Comparison of ENCODE assay signal across 20 cellular contexts in the genomic region with DNA sequence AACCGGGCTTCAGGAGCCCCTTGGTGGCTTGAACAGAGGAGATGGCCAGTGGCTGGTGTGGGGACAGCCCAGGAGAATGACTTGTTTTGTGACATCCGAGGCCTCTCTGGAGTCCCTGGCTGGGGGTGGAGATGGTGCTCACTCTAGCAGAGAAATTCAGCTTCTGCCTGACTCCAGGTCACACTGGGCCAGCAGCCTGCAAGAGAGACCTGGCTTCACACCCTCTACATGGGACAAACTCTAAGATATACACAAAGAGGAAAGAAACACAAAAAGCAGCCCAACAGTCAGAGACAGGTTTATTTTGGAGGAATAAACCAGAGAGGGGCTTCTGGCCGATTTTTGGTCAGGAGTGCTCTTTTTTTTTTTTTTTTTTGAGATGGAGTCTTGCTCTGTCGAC.
"Had no signal": no experiment of that assay in that cellular context is flagged by ENCODE, and none has a peak within 500 bp of the region (broad histone marks: within the 10 kb centered on the region; RNA-seq: fewer than 3 reads in every experiment).

No MANE protein-coding gene starts in this region.

- H3K27ac Mint-ChIP-seq: activated CD4-positive, alpha-beta T cell treated with anti-CD3 and anti-CD28 coated beads, Interleukin-2, amount 10 ng/mL, durations not matched to agents 7 days and 5 days; activated CD8-positive, alpha-beta T cell treated with anti-CD3 and anti-CD28 coated beads for 36 hours; activated naive CD4-positive, alpha-beta T cell treated with anti-CD3 and anti-CD28 coated beads, Interleukin-2, amount 10 ng/mL, durations not matched to agents 7 days and 5 days; activated T-helper 2 cell treated with anti-CD3 and anti-CD28 coated beads, Interferon-gamma antibody, Interleukin-2, Interleukin-4, amounts not matched to agents 10 μg/mL and 5 μg/mL and 100 μg/mL, durations not matched to agents 14 hours and 24 hours and 36 hours; progenitor cell of endocrine pancreas; T-helper 1 cell treated with Interleukin-12 subunit alpha and Interleukin-12 subunit beta and Interleukin-4 antibody, amounts not matched to agents 30 μg/mL and 1 μg/mL, for 36 hours had no signal

- H3K36me3 Mint-ChIP-seq: activated naive CD4-positive, alpha-beta T cell treated with anti-CD3 and anti-CD28 coated beads, Interleukin-2, amount 10 ng/mL, durations not matched to agents 7 days and 5 days; naive B cell had no signal

- ATAC-seq: activated CD4-positive, CD25-positive, alpha-beta regulatory T cell treated with anti-CD3 and anti-CD28 coated beads, Interleukin-2, amount 50 U/mL, for 24 hours; activated CD8-positive, alpha-beta T cell treated with anti-CD3 and anti-CD28 coated beads for 36 hours; activated T-cell treated with anti-CD3 and anti-CD28 coated beads, Interleukin-2, amount 50 U/mL, for 4 hours; body of pancreas; heart left ventricle; lower lobe of right lung; stimulated activated naive CD8-positive, alpha-beta T cell treated with anti-CD3 and anti-CD28 coated beads, Interleukin-15, Interleukin-2, amounts not matched to agents 100 U/mL and 50 U/mL, for 24 hours had no signal

- H3K27me3 Mint-ChIP-seq: activated CD8-positive, alpha-beta T cell treated with anti-CD3 and anti-CD28 coated beads for 36 hours; progenitor cell of endocrine pancreas had no signal

- DNase-seq: activated CD4-positive, alpha-beta T cell treated with anti-CD3 and anti-CD28 coated beads, Interleukin-2, amount 10 ng/mL, durations not matched to agents 7 days and 5 days; activated CD8-positive, alpha-beta T cell treated with anti-CD3 and anti-CD28 coated beads for 36 hours; activated naive CD4-positive, alpha-beta T cell treated with anti-CD3 and anti-CD28 coated beads, Interleukin-2, amount 10 ng/mL, durations not matched to agents 7 days and 5 days; activated T-cell treated with anti-CD3 and anti-CD28 coated beads, Interleukin-2, amount 50 U/mL, for 4 hours; amygdala; body of pancreas; effector CD4-positive, alpha-beta T cell; heart left ventricle; lower lobe of right lung; mesendoderm; naive B cell; retina; stimulated activated CD4-positive, alpha-beta T cell treated with anti-CD3 and anti-CD28 coated beads, Interleukin-2, amount 100 ng/mL, for 48 hours; stimulated activated naive CD8-positive, alpha-beta T cell treated with anti-CD3 and anti-CD28 coated beads, Interleukin-15, Interleukin-2, amounts not matched to agents 100 U/mL and 50 U/mL, for 24 hours; substantia nigra; uterus had no signal

- H3K9me3 ChIP-seq: body of pancreas, lower lobe of right lung had no signal

- H3K4me3 Mint-ChIP-seq: activated CD4-positive, alpha-beta T cell treated with anti-CD3 and anti-CD28 coated beads, Interleukin-2, amount 10 ng/mL, durations not matched to agents 7 days and 5 days; activated CD8-positive, alpha-beta T cell treated with anti-CD3 and anti-CD28 coated beads for 36 hours; activated naive CD4-positive, alpha-beta T cell treated with anti-CD3 and anti-CD28 coated beads, Interleukin-2, amount 10 ng/mL, durations not matched to agents 7 days and 5 days; activated T-cell treated with anti-CD3 and anti-CD28 coated beads, Interleukin-2, amount 50 U/mL, for 4 hours; naive B cell; T-helper 1 cell treated with Interleukin-12 subunit alpha and Interleukin-12 subunit beta and Interleukin-4 antibody, amounts not matched to agents 30 μg/mL and 1 μg/mL, for 36 hours had no signal

- H3K4me1 Mint-ChIP-seq: activated CD4-positive, alpha-beta T cell treated with anti-CD3 and anti-CD28 coated beads, Interleukin-2, amount 10 ng/mL, durations not matched to agents 7 days and 5 days; activated naive CD4-positive, alpha-beta T cell treated with anti-CD3 and anti-CD28 coated beads, Interleukin-2, amount 10 ng/mL, durations not matched to agents 7 days and 5 days had no signal

- H3K9me3 Mint-ChIP-seq: activated CD4-positive, alpha-beta T cell treated with anti-CD3 and anti-CD28 coated beads, Interleukin-2, amount 10 ng/mL, durations not matched to agents 7 days and 5 days; activated CD8-positive, alpha-beta T cell treated with anti-CD3 and anti-CD28 coated beads for 36 hours; activated naive CD4-positive, alpha-beta T cell treated with anti-CD3 and anti-CD28 coated beads, Interleukin-2, amount 10 ng/mL, durations not matched to agents 7 days and 5 days; activated T-cell treated with anti-CD3 and anti-CD28 coated beads, Interleukin-2, amount 50 U/mL, for 4 hours; activated T-helper 2 cell treated with anti-CD3 and anti-CD28 coated beads, Interferon-gamma antibody, Interleukin-2, Interleukin-4, amounts not matched to agents 10 μg/mL and 5 μg/mL and 100 μg/mL, durations not matched to agents 14 hours and 24 hours and 36 hours; T-helper 1 cell treated with Interleukin-12 subunit alpha and Interleukin-12 subunit beta and Interleukin-4 antibody, amounts not matched to agents 30 μg/mL and 1 μg/mL, for 36 hours had no signal
